ENCODE assay signal across 21 cellular contexts in the genomic region with DNA sequence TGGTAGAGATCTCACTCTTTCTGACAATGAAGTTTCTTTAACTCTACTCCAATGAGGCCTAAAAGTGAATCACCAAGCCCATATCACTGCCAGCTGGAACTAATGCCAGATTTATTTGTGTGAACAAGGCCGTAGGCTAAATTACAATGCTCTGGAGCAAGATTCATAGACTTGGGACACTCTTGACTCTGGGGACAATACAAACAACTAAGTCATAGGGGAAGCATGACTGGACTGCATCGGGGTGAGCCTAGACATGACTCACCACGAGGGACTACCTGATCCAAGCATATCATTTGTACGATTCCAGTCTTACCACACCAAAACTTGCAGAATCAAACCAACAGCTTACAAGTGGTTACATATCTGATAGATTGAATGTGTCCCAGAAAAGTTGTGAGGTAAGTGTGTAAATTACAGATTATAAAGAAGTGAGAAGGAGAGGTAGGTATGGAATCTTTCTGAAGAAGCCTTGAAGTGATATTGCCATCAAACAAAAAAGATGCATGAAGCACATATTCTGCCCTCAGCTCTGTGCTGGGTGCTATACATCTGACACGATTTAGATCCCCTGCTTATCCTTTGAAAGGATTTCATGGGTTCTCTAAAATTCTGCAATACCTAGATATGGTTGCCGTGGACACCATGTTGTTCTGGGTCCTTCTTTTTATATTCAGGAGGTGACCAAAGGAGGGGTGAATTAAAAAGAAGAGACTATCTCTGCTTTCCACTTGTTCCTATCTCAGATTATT.
DNase-seq lines count a peak whose midpoint lies in the region; ATAC-seq and TF ChIP-seq lines count a peak whose summit lies in the region.
"Had no signal": no experiment of that assay in that cellular context is flagged by ENCODE, and none has a peak within 500 bp of the region (broad histone marks: within the 10 kb centered on the region; RNA-seq: fewer than 3 reads in every experiment).

No MANE protein-coding gene starts in this region.

- no peaks in the 10 kb centered on the region for H3K4me1 Mint-ChIP-seq in nephron progenitor cell
- H3K4me1 Mint-ChIP-seq in naive thymus-derived CD8-positive, alpha-beta T cell, result no peaks in the 10 kb centered on the region
- H3K4me1 Mint-ChIP-seq: IgD-negative memory B cell had no signal

- DNase-seq in AG10803 (ENCODE audit: low read depth) (peak; percentile 19), LHCN-M2 (ENCODE audit: low read depth) (peak; percentile 33), astrocyte of the spinal cord (ENCODE audit: low read depth, low spot score) (peak; percentile 81), kidney epithelial cell (ENCODE audit: low read depth) (peak; percentile 7), nephron progenitor cell (no peak), NCI-H1105 treated with DMSO at 0.1 percent for 48 hours (lab: John Stamatoyannopoulos, UW) (no peak)
- no peak for DNase-seq in naive thymus-derived CD8-positive, alpha-beta T cell
- DNase-seq: activated CD8-positive, alpha-beta memory T cell treated with anti-CD3 and anti-CD28 coated beads, Interleukin-2, amount 50 U/mL, for 4 hours; DND-41; kidney; NCI-H1436; OCI-M1; retina; stimulated activated CD4-positive, alpha-beta T cell treated with anti-CD3 and anti-CD28 coated beads, Interleukin-1b, Interleukin-23, amount 100 ng/mL, for 48 hours; stimulated activated CD8-positive, alpha-beta memory T cell treated with anti-CD3 and anti-CD28 coated beads, Interleukin-4, amount 100 ng/mL, for 48 hours had no signal

- peaks cover 8% of the 10 kb centered on the region for H3K9me3 Mint-ChIP-seq in nephron progenitor cell
- H3K9me3 Mint-ChIP-seq in naive thymus-derived CD8-positive, alpha-beta T cell, result peaks cover 1 to 28% (median 8%) of the 10 kb centered on the region in 9 donors

- in situ Hi-C loops in astrocyte of the spinal cord (cut with HindIII; ENCODE audit: low sequenced_read_pairs), result no loop called here

- ATAC-seq in naive thymus-derived CD8-positive, alpha-beta T cell, result no peak
- no peak for ATAC-seq in GM21576 (IDR thresholded peaks at IDR 0.05; ENCODE audit: unreplicated experiment)
- ATAC-seq: gastroesophageal sphincter, GM12878 had no signal

- no peak overlapping the region for H3K27ac Mint-ChIP-seq in nephron progenitor cell
- H3K27ac Mint-ChIP-seq in naive thymus-derived CD8-positive, alpha-beta T cell, result no peak overlapping the region
- H3K27ac Mint-ChIP-seq: activated naive CD8-positive, alpha-beta T cell; IgD-negative memory B cell had no signal

- H3K4me3 ChIP-seq in AG10803 (ENCODE audit: low read length) (no peak overlapping the region), astrocyte of the spinal cord (ENCODE audit: low read depth, low read length) (no peak overlapping the region), kidney epithelial cell (ENCODE audit: low read depth, low read length) (no peak overlapping the region)
- H3K4me3 ChIP-seq: gastroesophageal sphincter, GM12878, tibial nerve had no signal

- H3K4me3 Mint-ChIP-seq in nephron progenitor cell, result no peak overlapping the region
- H3K4me3 Mint-ChIP-seq in naive thymus-derived CD8-positive, alpha-beta T cell, result no peak overlapping the region
- H3K4me3 Mint-ChIP-seq: activated naive CD8-positive, alpha-beta T cell; IgD-negative memory B cell had no signal

- no peaks in the 10 kb centered on the region for H3K36me3 ChIP-seq in kidney epithelial cell (ENCODE audit: control insufficient read depth, insufficient read depth, low read length)
- H3K36me3 ChIP-seq: gastroesophageal sphincter, tibial nerve had no signal

- H3K27me3 ChIP-seq in kidney epithelial cell (ENCODE audit: control insufficient read depth, insufficient read depth, low read length), result no peaks in the 10 kb centered on the region
- H3K27me3 ChIP-seq: gastroesophageal sphincter, tibial nerve had no signal

- peaks cover 5% of the 10 kb centered on the region for H3K36me3 Mint-ChIP-seq in nephron progenitor cell (ENCODE audit: low read depth)
- H3K36me3 Mint-ChIP-seq in naive thymus-derived CD8-positive, alpha-beta T cell, result no peaks in the 10 kb centered on the region
- H3K36me3 Mint-ChIP-seq: activated naive CD8-positive, alpha-beta T cell had no signal

- TF ChIP-seq CTCF in AG10803 (conservative IDR thresholded peaks at IDR 0.05; ENCODE audit: low read length) (no peak), astrocyte of the spinal cord (IDR thresholded peaks at IDR 0.05; ENCODE audit: low read depth, low read length) (no peak), kidney epithelial cell (IDR thresholded peaks at IDR 0.05; ENCODE audit: insufficient read depth, low read length, poor library complexity, severe bottlenecking) (no peak), nephron progenitor cell (IDR thresholded peaks at IDR 0.05) (no peak)

- POLR2A ChIA-PET in naive thymus-derived CD8-positive, alpha-beta T cell (lab: Charles Lee), result no interaction called here

- no peaks in the 10 kb centered on the region for H3K27me3 Mint-ChIP-seq in nephron progenitor cell (ENCODE audit: low read depth, poor library complexity)
- no peaks in the 10 kb centered on the region for H3K27me3 Mint-ChIP-seq in naive thymus-derived CD8-positive, alpha-beta T cell
- H3K27me3 Mint-ChIP-seq: activated naive CD8-positive, alpha-beta T cell; IgD-negative memory B cell had no signal

Comparison
In these comparisons a context has a peak if more than half of its experiments do, and no peak if none do; other contexts are left out.
1. DNase-seq: peak in AG10803 (single experiment), LHCN-M2 (single experiment), astrocyte of the spinal cord (single experiment) and kidney epithelial cell (single experiment); none in nephron progenitor cell (single experiment), NCI-H1105 treated with DMSO at 0.1 percent for 48 hours (single experiment) and naive thymus-derived CD8-positive, alpha-beta T cell (0 of 10).